ENCODE assay signal across 18 cellular contexts in the genomic region with DNA sequence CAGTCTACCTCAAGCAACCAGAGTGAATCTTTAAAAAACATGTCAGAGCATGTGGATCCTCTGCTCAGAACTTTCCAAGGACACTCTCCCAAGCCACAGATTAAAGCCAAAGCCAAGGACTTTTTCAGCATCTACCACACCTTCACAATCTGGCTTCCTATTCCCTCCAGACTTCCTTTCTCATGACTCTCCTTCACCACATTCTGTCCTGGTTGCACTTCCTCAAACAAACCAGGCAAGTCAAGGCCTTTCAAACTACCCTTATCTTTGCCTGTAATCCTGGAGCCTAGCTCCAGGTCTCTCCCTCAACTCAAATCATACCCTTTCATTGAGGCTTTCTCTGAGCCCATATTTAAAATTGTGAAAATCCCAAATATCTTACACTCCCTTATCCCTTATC.
DNase-seq lines count a peak whose midpoint lies in the region; ATAC-seq, FAIRE-seq and TF ChIP-seq lines count a peak whose summit lies in the region.
"Had no signal": no experiment of that assay in that cellular context is flagged by ENCODE, and none has a peak within 500 bp of the region (broad histone marks: within the 10 kb centered on the region; RNA-seq: fewer than 3 reads in every experiment).

No MANE protein-coding gene starts in this region.

- peak; percentile 21 for FAIRE-seq in GM18507 (lab: Jason Lieb, UNC)
- no peak for FAIRE-seq in GM12878 (lab: Jason Lieb, UNC)

- TF ChIP-seq POLR2A in GM12878 (IDR thresholded peaks at IDR 0.05; ENCODE audit: low read depth, low read length) = no peak

- H4K20me1 ChIP-seq in GM12878 (ENCODE audit: control insufficient read depth, insufficient read depth) = no peaks in the 10 kb centered on the region

- no peak overlapping the region for H3K9ac ChIP-seq in GM12878 (ENCODE audit: control insufficient read depth, insufficient read depth, low read length)

- in situ Hi-C loops in GM12878 (cut with MboI) = no loop called here

- TF ChIP-seq RAD21 in GM12878 (IDR thresholded peaks at IDR 0.05; ENCODE audit: insufficient read depth, low read depth, low read length) = no peak

- no peaks in the 10 kb centered on the region for H3K4me1 ChIP-seq in GM12878 (ENCODE audit: control insufficient read depth, insufficient read depth, low read length)

- no peaks in the 10 kb centered on the region for H3K27me3 ChIP-seq in GM12878 (replicated peaks in 1 of 2; ENCODE audit: control insufficient read depth in 2 of 2, insufficient read depth in 2 of 2, low read length in 1 of 2)
- H3K27me3 ChIP-seq: spleen had no signal

- SMC1A ChIA-PET in GM12878 (lab: Charles Lee; ENCODE audit: uncharacterized antibody, unreplicated experiment) = interaction anchor here (0.7 to 1.5 kb wide), 4 partner anchors 8 to 176 kb away, joined by 3 read pairs; no protein-coding TSS in a partner anchor

- no peak overlapping the region for H3K4me3 ChIP-seq in GM12878
- H3K4me3 ChIP-seq: spleen had no signal

- TF ChIP-seq CTCF in GM12878 (IDR thresholded peaks at IDR 0.05 in 2 of 3, conservative IDR thresholded peaks at IDR 0.05 in 1 of 3; ENCODE audit: control insufficient read depth in 2 of 3, extremely low read depth in 1 of 3, insufficient read depth in 1 of 3, low read depth in 3 of 3, low read length in 3 of 3) = no peak

- RAD21 ChIA-PET in GM12878 (lab: Charles Lee; ENCODE audit: unreplicated experiment) = no interaction called here

- intact Hi-C loops in GM12878 (cut with micrococcal nuclease; ENCODE audit: unreplicated experiment) = no loop called here

- CTCF ChIA-PET in GM12878 (lab: Yijun Ruan, JAX) = interaction anchor here (1.2 kb wide), 1 partner anchor 21 kb away, joined by 3 read pairs; no protein-coding TSS in a partner anchor

- H3K9me3 ChIP-seq in GM12878 (replicated peaks; ENCODE audit: control insufficient read depth, insufficient read depth, low read length) = peaks cover 5% of the 10 kb centered on the region; the same call in 2 of the 3 replicates
- H3K9me3 ChIP-seq: spleen had no signal

- no peak overlapping the region for H2AFZ ChIP-seq in GM12878 (ENCODE audit: control insufficient read depth, low read depth, low read length)

- ATAC-seq in GM21390 (IDR thresholded peaks at IDR 0.05; ENCODE audit: unreplicated experiment) = peak; percentile 75
- peak; percentile 76 for ATAC-seq in HG03103 (IDR thresholded peaks at IDR 0.05; ENCODE audit: low read depth, unreplicated experiment)
- ATAC-seq in GM12878 = peak; percentile 36
- ATAC-seq: activated CD4-positive, CD25-positive, alpha-beta regulatory T cell treated with anti-CD3 and anti-CD28 coated beads, Interleukin-2, amount 50 U/mL, for 24 hours; esophagus mucosa; stimulated activated naive CD8-positive, alpha-beta T cell treated with anti-CD3 and anti-CD28 coated beads, Interleukin-15, amount 100 ng/mL, for 72 hours had no signal

- H3K4me2 ChIP-seq in GM12878 (ENCODE audit: control insufficient read depth, insufficient read depth) = no peak overlapping the region

- H3K79me2 ChIP-seq in GM12878 (ENCODE audit: control insufficient read depth, insufficient read depth, low read length) = no peaks in the 10 kb centered on the region

- no peak overlapping the region for H3K27ac ChIP-seq in GM12878 (ENCODE audit: control insufficient read depth, insufficient read depth)
- H3K27ac ChIP-seq: spleen had no signal

- POLR2A ChIA-PET in GM12878 (lab: Charles Lee) = no interaction called here

- TF ChIP-seq EP300 in GM12878 (IDR thresholded peaks at IDR 0.05; ENCODE audit: borderline replicate concordance in 1 of 2, control insufficient read depth in 1 of 2, low read depth in 2 of 2, low read length in 2 of 2) = no peak

- no peaks in the 10 kb centered on the region for H3K36me3 ChIP-seq in GM12878 (ENCODE audit: control insufficient read depth in 2 of 2, insufficient read depth in 2 of 2, low read length in 1 of 2)
- H3K36me3 ChIP-seq: spleen had no signal

- BruUV-seq in GM12878 (replicated peaks; lab: Mats Ljungman, UMichigan) = no TSS peak

- no peak for DNase-seq in GM18507 (ENCODE audit: extremely low spot score, insufficient read length, low read depth)
- no peak for DNase-seq in GM12878 (ENCODE audit: low read depth, low spot score)
- no peak for DNase-seq in cerebellum (ENCODE audit: low spot score)
- no peak for DNase-seq in nucleus accumbens (lab: John Stamatoyannopoulos, UW)
- no peak for DNase-seq in HK-2 (ENCODE audit: unreplicated experiment)
- no peak for DNase-seq in 8988T
- DNase-seq: activated CD8-positive, alpha-beta memory T cell treated with anti-CD3 and anti-CD28 coated beads, Interleukin-2, amount 50 U/mL, for 4 hours; activated naive CD4-positive, alpha-beta T cell; dermis blood vessel endothelial cell; NCI-H2081; NCI-H526 treated with DMSO at 0.1 percent for 48 hours; RPMI8226; spleen; stimulated activated naive CD8-positive, alpha-beta T cell treated with anti-CD3 and anti-CD28 coated beads, Interleukin-15, amount 100 ng/mL, for 72 hours had no signal

TF ChIP-seq in GM12878, 131 proteins besides CTCF, POLR2A, EP300 and RAD21 (continues in another document):
- TF ChIP-seq ZBTB40 (IDR thresholded peaks at IDR 0.05; ENCODE audit: borderline replicate concordance) (no peak), JUNB (IDR thresholded peaks at IDR 0.05) (no peak), CHD1 (IDR thresholded peaks at IDR 0.05; ENCODE audit: low read depth, low read length) (no peak), RAD51 (IDR thresholded peaks at IDR 0.05) (no peak), TCF12 (IDR thresholded peaks at IDR 0.05; ENCODE audit: low read depth, low read length) (no peak), SUPT20H (IDR thresholded peaks at IDR 0.05; ENCODE audit: borderline replicate concordance, control insufficient read depth, low read depth, low read length) (no peak), SIN3A (IDR thresholded peaks at IDR 0.05; ENCODE audit: low read depth, low read length) (no peak), ATF2 (IDR thresholded peaks at IDR 0.05; ENCODE audit: low read length) (no peak)
- TF ChIP-seq, protein P1, sequence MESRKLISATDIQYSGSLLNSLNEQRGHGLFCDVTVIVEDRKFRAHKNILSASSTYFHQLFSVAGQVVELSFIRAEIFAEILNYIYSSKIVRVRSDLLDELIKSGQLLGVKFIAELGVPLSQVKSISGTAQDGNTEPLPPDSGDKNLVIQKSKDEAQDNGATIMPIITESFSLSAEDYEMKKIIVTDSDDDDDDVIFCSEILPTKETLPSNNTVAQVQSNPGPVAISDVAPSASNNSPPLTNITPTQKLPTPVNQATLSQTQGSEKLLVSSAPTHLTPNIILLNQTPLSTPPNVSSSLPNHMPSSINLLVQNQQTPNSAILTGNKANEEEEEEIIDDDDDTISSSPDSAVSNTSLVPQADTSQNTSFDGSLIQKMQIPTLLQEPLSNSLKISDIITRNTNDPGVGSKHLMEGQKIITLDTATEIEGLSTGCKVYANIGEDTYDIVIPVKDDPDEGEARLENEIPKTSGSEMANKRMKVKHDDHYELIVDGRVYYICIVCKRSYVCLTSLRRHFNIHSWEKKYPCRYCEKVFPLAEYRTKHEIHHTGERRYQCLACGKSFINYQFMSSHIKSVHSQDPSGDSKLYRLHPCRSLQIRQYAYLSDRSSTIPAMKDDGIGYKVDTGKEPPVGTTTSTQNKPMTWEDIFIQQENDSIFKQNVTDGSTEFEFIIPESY (IDR thresholded peaks at IDR 0.05) = no peak
- TF ChIP-seq, protein P2, sequence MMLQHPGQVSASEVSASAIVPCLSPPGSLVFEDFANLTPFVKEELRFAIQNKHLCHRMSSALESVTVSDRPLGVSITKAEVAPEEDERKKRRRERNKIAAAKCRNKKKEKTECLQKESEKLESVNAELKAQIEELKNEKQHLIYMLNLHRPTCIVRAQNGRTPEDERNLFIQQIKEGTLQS (IDR thresholded peaks at IDR 0.05; ENCODE audit: borderline replicate concordance, extremely low read depth, low read depth, low read length) = no peak
